9 cellular contexts compared by ENCODE assay signal in genomic region chr2:120758181-120759048, GRCh38.
DNase-seq lines count a peak whose midpoint lies in the region; ATAC-seq, FAIRE-seq and TF ChIP-seq lines count a peak whose summit lies in the region.
"Had no signal": no experiment of that assay in that cellular context is flagged by ENCODE, and none has a peak within 500 bp of the region (broad histone marks: within the 10 kb centered on the region; RNA-seq: fewer than 3 reads in every experiment).

No MANE protein-coding gene starts in this region.

- H3K27ac ChIP-seq in cingulate gyrus (ENCODE audit: low read depth, low read length), result peak overlapping the region; percentile 58
- no peak overlapping the region for H3K27ac ChIP-seq in RWPE1

- CTCF ChIA-PET in RWPE1 (lab: Yijun Ruan, JAX), result interaction anchor here (0.6 to 0.7 kb wide), 3 partner anchors 337 to 934 kb away, joined by 3 to 4 read pairs (median 3); no protein-coding TSS in a partner anchor

- ATAC-seq in HG03280 (IDR thresholded peaks at IDR 0.05; ENCODE audit: unreplicated experiment), result no peak

- FAIRE-seq in RCC 7860 (lab: Jason Lieb, UNC), result no peak

- DNase-seq in GM03348 (ENCODE audit: low spot score) (peak; percentile 88), kidney glomerular epithelial cell (lab: John Stamatoyannopoulos, UW) (peak; percentile 68), skeletal muscle cell (ENCODE audit: low read depth) (peak; percentile 87), RCC 7860 (ENCODE audit: low spot score) (no peak), DMS53 treated with DMSO at 0.1 percent for 48 hours (lab: John Stamatoyannopoulos, UW; ENCODE audit: unreplicated experiment) (no peak), RWPE1 (ENCODE audit: low spot score) (no peak)
- DNase-seq: Calu3 had no signal

- POLR2A ChIA-PET in RWPE1 (lab: Yijun Ruan, JAX; ENCODE audit: low non-redundant PET), result interaction anchor here (0.5 kb wide), 1 partner anchor 47 kb away, joined by 4 read pairs; no protein-coding TSS in a partner anchor

- no peak for TF ChIP-seq CTCF in RWPE1 (conservative IDR thresholded peaks at IDR 0.05; ENCODE audit: low read depth)

- no peak overlapping the region for H3K4me3 ChIP-seq in skeletal muscle cell (ENCODE audit: low read depth, low read length)

Comparison
In these comparisons a context has a peak if more than half of its experiments do, and no peak if none do; other contexts are left out.
1. DNase-seq: peak in GM03348 (single experiment), kidney glomerular epithelial cell (single experiment) and skeletal muscle cell (single experiment); none in RCC 7860 (single experiment), DMS53 treated with DMSO at 0.1 percent for 48 hours (single experiment) and RWPE1 (single experiment).